Comparison of ENCODE assay signal across 8 cellular contexts in the genomic region with DNA sequence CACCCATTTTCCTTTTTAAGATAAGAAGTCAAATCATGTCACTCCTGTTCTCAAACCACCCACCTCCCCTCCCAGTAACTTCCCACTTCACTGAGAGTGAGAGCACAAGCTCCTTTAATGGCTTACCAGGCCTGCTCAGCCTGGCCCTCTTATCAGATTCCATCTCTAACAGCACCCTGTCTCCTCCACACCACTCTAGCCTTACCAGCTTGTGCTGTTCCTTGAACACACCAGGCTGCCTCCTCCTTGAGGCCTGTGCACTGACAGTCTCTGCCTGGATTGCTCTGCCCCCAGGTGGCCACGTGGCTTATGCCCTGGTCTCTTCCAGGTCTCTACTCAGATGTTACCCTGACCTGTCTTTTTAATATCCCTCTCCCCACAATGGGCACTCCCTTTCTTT. TPM values are rescaled to one million over a fixed set of nuclear protein-coding genes. Genes with fewer than 3 reads are reported as not detected.
A peak's percentile ranks its signal among the peaks of the same experiment; 100 is the strongest.
DNase-seq lines count a peak whose midpoint lies in the region; ATAC-seq, FAIRE-seq and TF ChIP-seq lines count a peak whose summit lies in the region.

No MANE protein-coding gene starts in this region.

- FAIRE-seq in H1 (lab: Jason Lieb, UNC) (no peak), urothelium cell line (lab: Jason Lieb, UNC) (no peak)

- no peaks in the 10 kb centered on the region for H3K9me3 Mint-ChIP-seq in progenitor cell of endocrine pancreas (ENCODE audit: low read depth)

- no peak overlapping the region for H3K27ac Mint-ChIP-seq in progenitor cell of endocrine pancreas

- TF ChIP-seq EP300 in SK-N-SH (IDR thresholded peaks at IDR 0.05; ENCODE audit: borderline replicate concordance in 1 of 2, low read depth in 1 of 2, low read length in 1 of 2) (no peak), H1 (IDR thresholded peaks at IDR 0.05; ENCODE audit: borderline replicate concordance in 1 of 2, low read depth in 2 of 2, low read length in 2 of 2) (no peak)

- H3K9ac ChIP-seq in SK-N-SH (no peak overlapping the region), H1 (replicated peaks in 1 of 4; ENCODE audit: extremely low read depth in 1 of 4, low read depth in 3 of 4, low read length in 3 of 4) (no peak overlapping the region)

- H3K36me3 ChIP-seq in SK-N-SH (replicated peaks in 1 of 2; ENCODE audit: control insufficient read depth in 1 of 2, insufficient read depth in 2 of 2, low read length in 1 of 2) (no peaks in the 10 kb centered on the region), H1 (ENCODE audit: control insufficient read depth in 2 of 4, insufficient read depth in 4 of 4, low read length in 3 of 4) (no peaks in the 10 kb centered on the region)

- no peak overlapping the region for H2BK12ac ChIP-seq in H1 (ENCODE audit: low read depth, low read length)

- no peak overlapping the region for H2BK5ac ChIP-seq in H1 (ENCODE audit: low read depth, low read length)

- no peak overlapping the region for H3K4ac ChIP-seq in H1 (replicated peaks; ENCODE audit: insufficient read length, low read depth, low read length)

- no peaks in the 10 kb centered on the region for H3K27me3 ChIP-seq in SK-N-SH (ENCODE audit: insufficient read depth)
- peaks cover 0 to 2% (median 0%) of the 10 kb centered on the region in 4 experiments; a peak in 2 of 7 replicates for H3K27me3 ChIP-seq in H1 (replicated peaks in 1 of 4; ENCODE audit: control insufficient read depth in 3 of 4, extremely low read depth in 1 of 4, insufficient read depth in 3 of 4, low read length in 3 of 4)

- H4K20me1 ChIP-seq in SK-N-SH (ENCODE audit: insufficient read depth) = no peaks in the 10 kb centered on the region
- peaks cover 7 to 11% of the 10 kb centered on the region in 2 experiments for H4K20me1 ChIP-seq in H1 (replicated peaks in 1 of 2; ENCODE audit: control insufficient read depth in 1 of 2, insufficient read depth in 2 of 2, low read length in 2 of 2)

- DNase-seq in SK-N-SH = peak; percentile 56
- peak in 1 of 2 experiments; percentile 29 for DNase-seq in H1 (ENCODE audit: low read depth in 1 of 2, low spot score in 2 of 2)
- no peak for DNase-seq in progenitor cell of endocrine pancreas (ENCODE audit: low spot score, unreplicated experiment)
- DNase-seq in urothelium cell line (ENCODE audit: low spot score) = no peak
- DNase-seq in NCI-H526 (lab: John Stamatoyannopoulos, UW) = no peak

- no peaks in the 10 kb centered on the region for H3K36me3 Mint-ChIP-seq in progenitor cell of endocrine pancreas (ENCODE audit: insufficient read depth)

- peak; percentile 42; the same call in 1 of the 3 replicates for TF ChIP-seq CTCF in GM12872 (IDR thresholded peaks at IDR 0.05; ENCODE audit: insufficient read depth, low read depth, low read length)
- peak; percentile 52 for TF ChIP-seq CTCF in SK-N-SH (IDR thresholded peaks at IDR 0.05)
- TF ChIP-seq CTCF in H1 (IDR thresholded peaks at IDR 0.05; ENCODE audit: control extremely low read depth in 1 of 3, insufficient read depth in 1 of 3, low read depth in 1 of 3, low read length in 3 of 3) = peak; percentile 68 to 80 (median 73)
- peak; percentile 44 for TF ChIP-seq CTCF in progenitor cell of endocrine pancreas (IDR thresholded peaks at IDR 0.05; ENCODE audit: unreplicated experiment)

- H3K4me1 ChIP-seq in SK-N-SH (ENCODE audit: control insufficient read depth in 1 of 2, insufficient read depth in 2 of 2, low read depth in 1 of 2, low read length in 1 of 2) (peaks cover 2 to 15% of the 10 kb centered on the region in 2 experiments; a peak in 3 of 4 replicates), H1 (replicated peaks in 1 of 4; ENCODE audit: control insufficient read depth in 3 of 4, insufficient read depth in 4 of 4, low read length in 3 of 4) (no peaks in the 10 kb centered on the region)

- H2BK20ac ChIP-seq in H1 (ENCODE audit: low read length) = no peak overlapping the region

- CTCF ChIA-PET in SK-N-SH (lab: Yijun Ruan, JAX) = interaction anchor here (0.6 to 3.8 kb wide), 19 partner anchors 8 to 211 kb away, joined by 3 to 30 read pairs (median 4); no protein-coding TSS in a partner anchor
- CTCF ChIA-PET in H1 (lab: Charles Lee; ENCODE audit: partially characterized antibody) = interaction anchor here (0.6 to 3.7 kb wide), 30 partner anchors 9 to 382 kb away, joined by 3 to 44 read pairs (median 4); no protein-coding TSS in a partner anchor

- H3K4me1 Mint-ChIP-seq in progenitor cell of endocrine pancreas (ENCODE audit: low read depth) = peaks cover 38% of the 10 kb centered on the region

- H3K14ac ChIP-seq in H1 (ENCODE audit: insufficient read length) = no peak overlapping the region

- no peak overlapping the region for H4K91ac ChIP-seq in H1 (replicated peaks; ENCODE audit: insufficient read length, low read length)

- H4K8ac ChIP-seq in H1 (ENCODE audit: extremely low read depth, insufficient read depth, low read length) = no peak overlapping the region

- H3K9me3 ChIP-seq in SK-N-SH = no peaks in the 10 kb centered on the region
- H3K9me3 ChIP-seq in H1 (ENCODE audit: insufficient read depth in 2 of 2, low read depth in 1 of 2, low read length in 1 of 2) = no peaks in the 10 kb centered on the region

- H3K4me3 ChIP-seq in SK-N-SH (ENCODE audit: low read depth in 2 of 2, low read length in 1 of 2) (no peak overlapping the region), H1 (ENCODE audit: extremely low read depth in 1 of 4, insufficient read depth in 2 of 4, low read depth in 3 of 4, low read length in 4 of 4) (no peak overlapping the region)

- no peak overlapping the region for H2BK120ac ChIP-seq in H1 (replicated peaks; ENCODE audit: low read depth, low read length)

- no peaks in the 10 kb centered on the region for H3K23me2 ChIP-seq in H1 (ENCODE audit: low read depth, low read length)

- no peak overlapping the region for H2AFZ ChIP-seq in SK-N-SH (ENCODE audit: low read depth)
- H2AFZ ChIP-seq in H1 (ENCODE audit: low read length) = no peak overlapping the region

- ATAC-seq in HG03103 (IDR thresholded peaks at IDR 0.05; ENCODE audit: low read depth, unreplicated experiment) = peak; percentile 79
- no peak for ATAC-seq in HG02610 (IDR thresholded peaks at IDR 0.05; ENCODE audit: unreplicated experiment)

- H3K4me3 Mint-ChIP-seq in progenitor cell of endocrine pancreas (ENCODE audit: low read depth) = no peak overlapping the region

- POLR2A ChIA-PET in SK-N-SH (lab: Yijun Ruan, JAX) = interaction anchor here (0.9 kb wide), 1 partner anchor 11 kb away, joined by 3 read pairs; no protein-coding TSS in a partner anchor
- POLR2A ChIA-PET in H1 (lab: Charles Lee; ENCODE audit: partially characterized antibody) = interaction anchor here (1.7 kb wide), 1 partner anchor 11 kb away, joined by 6 read pairs; no protein-coding TSS in a partner anchor

- H3K27me3 Mint-ChIP-seq in progenitor cell of endocrine pancreas = no peaks in the 10 kb centered on the region

- H3K56ac ChIP-seq in H1 (replicated peaks; ENCODE audit: insufficient read length, low read depth, low read length) = no peak overlapping the region

- TF ChIP-seq RAD21 in SK-N-SH (IDR thresholded peaks at IDR 0.05; ENCODE audit: low read length) (peak; percentile 68), H1 (IDR thresholded peaks at IDR 0.05 in 1 of 2, conservative IDR thresholded peaks at IDR 0.05 in 1 of 2; ENCODE audit: low read depth in 2 of 2, low read length in 2 of 2) (peak; percentile 70 to 79)

- no peak overlapping the region for H2AK5ac ChIP-seq in H1 (ENCODE audit: low read depth, low read length)

- TF ChIP-seq POLR2A in H1 (IDR thresholded peaks at IDR 0.05; ENCODE audit: control extremely low read depth in 1 of 2, low read depth in 2 of 2, low read length in 2 of 2) = no peak

- no peak overlapping the region for H3K27ac ChIP-seq in SK-N-SH (ENCODE audit: low read depth in 2 of 2, low read length in 1 of 2)
- H3K27ac ChIP-seq in H1 (ENCODE audit: low read depth, low read length) = no peak overlapping the region

- no peak overlapping the region for H4K5ac ChIP-seq in H1 (ENCODE audit: insufficient read length, low read depth, low read length)

- H3K79me2 ChIP-seq in SK-N-SH (ENCODE audit: insufficient read depth) = peaks cover 32% of the 10 kb centered on the region
- H3K79me2 ChIP-seq in H1 (ENCODE audit: control insufficient read depth in 1 of 2, insufficient read depth in 2 of 2, low read length in 2 of 2) = peaks cover 3 to 5% of the 10 kb centered on the region in 2 experiments; a peak in 1 of 4 replicates

- H3K4me2 ChIP-seq in SK-N-SH (no peak overlapping the region), H1 (ENCODE audit: insufficient read depth in 1 of 2, low read depth in 2 of 2, low read length in 2 of 2) (no peak overlapping the region)

- WGBS in SK-N-SH (ENCODE audit: low lambda C conversion rate) = 62% methylated on average over 1 of the region's 1 CpG
- WGBS in H1 (ENCODE audit: extremely low coverage in 1 of 2, insufficient coverage in 1 of 2, insufficient read length in 1 of 2, insufficient replicate concordance in 2 of 2, low coverage in 1 of 2, low lambda C conversion rate in 2 of 2, missing lambda C conversion rate in 1 of 2), 2 experiments = 10% methylated on average over 1 of the region's 1 CpG; no CpG with 5 or more reads in 1 of the 2 experiments

- no peak overlapping the region for H3K23ac ChIP-seq in H1 (ENCODE audit: insufficient read length)

- H3K9me2 ChIP-seq in SK-N-SH = no peaks in the 10 kb centered on the region

- no peak overlapping the region for H3K18ac ChIP-seq in H1 (ENCODE audit: extremely low read depth, low read length)

- peaks cover 4% of the 10 kb centered on the region for H3F3A ChIP-seq in SK-N-SH (replicated peaks; ENCODE audit: insufficient read depth)

- peaks cover 5% of the 10 kb centered on the region; the same call in 1 of the 2 replicates for H3K79me1 ChIP-seq in H1 (ENCODE audit: low read depth, low read length)

- no peak overlapping the region for H2BK15ac ChIP-seq in H1 (ENCODE audit: low read length)

TF ChIP-seq in H1, 55 proteins besides CTCF, POLR2A, EP300 and RAD21:
- TF ChIP-seq CBX5 (IDR thresholded peaks at IDR 0.05; ENCODE audit: low read depth, low read length) = no peak
- TF ChIP-seq, protein P1, sequence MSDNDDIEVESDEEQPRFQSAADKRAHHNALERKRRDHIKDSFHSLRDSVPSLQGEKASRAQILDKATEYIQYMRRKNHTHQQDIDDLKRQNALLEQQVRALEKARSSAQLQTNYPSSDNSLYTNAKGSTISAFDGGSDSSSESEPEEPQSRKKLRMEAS (IDR thresholded peaks at IDR 0.05) = peak; percentile 80

RNA-seq across cellular contexts. Expression of a gene that starts 40.1 kb away (rescaled TPM):
- 34.2 and 36.5 TPM in 2 replicates for polyA plus RNA-seq in SK-N-SH (2012; rRNA removed)
- 21.7 and 28.2 TPM in 2 replicates for polyA plus RNA-seq in SK-N-SH (2012; cell fraction: cytosol; rRNA removed)
- 224 and 260 TPM in 2 replicates for polyA plus RNA-seq in SK-N-SH (2012; cell fraction: nucleus; rRNA removed)
- 64.0 and 64.6 TPM in 2 replicates for total RNA-seq in H1 (2021; fragmentation: NEBNext Ultra II Directional; extraction: Animal tissue kit (Norgen Biotek cat#: 25700))
- polyA plus RNA-seq in H1 (2011; rRNA removed) = 30.7 and 48.1 TPM in 2 replicates
- 44.3 TPM for polyA plus RNA-seq in H1 (2011; cell fraction: cytosol; rRNA removed)
- polyA plus RNA-seq in H1 (2011; cell fraction: nucleus; rRNA removed) = 111 TPM
- 61.3 to 96.8 TPM (median 75.1 TPM) in 4 replicates for polyA plus RNA-seq in H1 (2012, experiment 1 of 2)
- polyA plus RNA-seq in H1 (2012, experiment 2 of 2) = 40.2 TPM
- polyA plus RNA-seq in H1 (2013, experiment 1 of 2) = 30.7 TPM
- 30.5 TPM for polyA plus RNA-seq in H1 (2013, experiment 2 of 2)
- polyA minus RNA-seq in H1 (2011; rRNA and poly(A)+ RNA removed) = 25.3 and 35.3 TPM in 2 replicates
- polyA minus RNA-seq in H1 (2011; cell fraction: cytosol; rRNA and poly(A)+ RNA removed) = 33.6 TPM
- polyA minus RNA-seq in H1 (2011; cell fraction: nucleus; rRNA and poly(A)+ RNA removed) = 41.0 TPM
- 207 and 216 TPM in 2 replicates for total RNA-seq in progenitor cell of endocrine pancreas
